Comparison of ENCODE assay signal across 8 cellular contexts in the genomic region with DNA sequence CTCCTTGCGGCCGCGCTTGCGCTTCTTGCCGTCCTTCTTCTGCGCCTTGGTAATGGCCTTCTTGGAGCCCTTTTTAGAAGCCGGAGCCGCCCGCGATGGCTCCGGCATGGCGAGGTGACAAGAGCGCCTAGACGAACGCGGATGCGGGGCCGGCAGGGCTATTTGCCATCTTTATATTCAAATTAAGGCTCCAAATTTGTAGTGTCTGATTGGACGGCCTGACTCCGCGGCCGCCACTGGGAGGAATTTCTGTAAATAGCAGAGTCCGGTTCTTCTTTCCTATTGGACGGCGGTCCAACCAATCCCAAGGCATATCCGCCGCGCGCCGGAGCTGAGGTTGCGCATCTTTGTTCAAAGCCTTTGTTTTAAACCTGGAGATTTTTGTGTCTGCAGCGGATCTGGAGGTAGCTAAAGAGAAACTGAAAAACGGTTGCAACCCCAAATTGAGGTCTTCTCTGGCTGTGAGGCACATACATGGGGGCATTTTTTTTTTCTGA. TPM values are rescaled to one million over a fixed set of nuclear protein-coding genes. Genes with fewer than 3 reads are reported as not detected.
DNase-seq lines count a peak whose midpoint lies in the region; ATAC-seq, FAIRE-seq and TF ChIP-seq lines count a peak whose summit lies in the region.

No MANE protein-coding gene starts in this region.

- POLR2A ChIA-PET in HepG2 (lab: Yijun Ruan, JAX): no interaction called here

- intact Hi-C loops in right lobe of liver (cut with DNase I): no loop called here
- intact Hi-C loops in HepG2 (cut with micrococcal nuclease; ENCODE audit: unreplicated experiment): no loop called here
- intact Hi-C loops in activated T-helper 2 cell treated with anti-CD3 and anti-CD28 coated beads, Interferon-gamma antibody, Interleukin-2, Interleukin-4, amounts not matched to agents 10 μg/mL and 5 μg/mL and 100 μg/mL, durations not matched to agents 14 hours and 24 hours and 36 hours (cut with micrococcal nuclease): loop anchor here (1.0 kb wide), 3 partner anchors 22 to 298 kb away; no protein-coding TSS in a partner anchor

- no peaks in the 10 kb centered on the region for H3K9me3 Mint-ChIP-seq in activated T-helper 2 cell treated with anti-CD3 and anti-CD28 coated beads, Interferon-gamma antibody, Interleukin-2, Interleukin-4, amounts not matched to agents 10 μg/mL and 5 μg/mL and 100 μg/mL, durations not matched to agents 14 hours and 24 hours and 36 hours

- ATAC-seq in right lobe of liver: peak; percentile 56 to 70 (median 65)
- no peak for ATAC-seq in HepG2
- peak; percentile 64 for ATAC-seq in HG03139 (IDR thresholded peaks at IDR 0.05; ENCODE audit: unreplicated experiment)

- BruUV-seq in HepG2 (replicated peaks; lab: Mats Ljungman, UMichigan): no TSS peak

- H3K27ac ChIP-seq in right lobe of liver (no peak overlapping the region), HepG2 (ENCODE audit: extremely low read length, insufficient read depth, low read length) (no peak overlapping the region), substantia nigra (ENCODE audit: low read depth, low read length, poor library complexity, severe bottlenecking) (no peak overlapping the region)

- TF ChIP-seq EP300 in HepG2 (IDR thresholded peaks at IDR 0.05; ENCODE audit: low read depth in 2 of 2, low read length in 2 of 2): no peak
- TF ChIP-seq EP300 in HepG2 (CRISPR knock-in tag; IDR thresholded peaks at IDR 0.05; ENCODE audit: borderline replicate concordance): no peak

- peaks cover 58% of the 10 kb centered on the region for H3K4me1 Mint-ChIP-seq in activated T-helper 2 cell treated with anti-CD3 and anti-CD28 coated beads, Interferon-gamma antibody, Interleukin-2, Interleukin-4, amounts not matched to agents 10 μg/mL and 5 μg/mL and 100 μg/mL, durations not matched to agents 14 hours and 24 hours and 36 hours (ENCODE audit: low read depth)

- H3K9me3 ChIP-seq in right lobe of liver: no peaks in the 10 kb centered on the region
- H3K9me3 ChIP-seq in HepG2 (ENCODE audit: low read length): no peaks in the 10 kb centered on the region

- peak overlapping the region; percentile 87 for H3K27ac Mint-ChIP-seq in activated T-helper 2 cell treated with anti-CD3 and anti-CD28 coated beads, Interferon-gamma antibody, Interleukin-2, Interleukin-4, amounts not matched to agents 10 μg/mL and 5 μg/mL and 100 μg/mL, durations not matched to agents 14 hours and 24 hours and 36 hours

- TF ChIP-seq RAD21 in HepG2 (CRISPR knock-in tag; IDR thresholded peaks at IDR 0.05): no peak

- no peaks in the 10 kb centered on the region for H3K79me2 ChIP-seq in HepG2 (ENCODE audit: insufficient read depth, low read length)

- no peaks in the 10 kb centered on the region for H3K4me1 ChIP-seq in right lobe of liver
- peaks cover 5% of the 10 kb centered on the region; the same call in 1 of the 2 replicates for H3K4me1 ChIP-seq in HepG2 (ENCODE audit: insufficient read depth, low read length)

- H3K4me3 Mint-ChIP-seq in activated T-helper 2 cell treated with anti-CD3 and anti-CD28 coated beads, Interferon-gamma antibody, Interleukin-2, Interleukin-4, amounts not matched to agents 10 μg/mL and 5 μg/mL and 100 μg/mL, durations not matched to agents 14 hours and 24 hours and 36 hours (ENCODE audit: low read depth): peak overlapping the region; percentile 82

- no peaks in the 10 kb centered on the region for H3K36me3 ChIP-seq in right lobe of liver
- H3K36me3 ChIP-seq in HepG2 (replicated peaks in 1 of 2; ENCODE audit: control insufficient read depth in 1 of 2, insufficient read depth in 2 of 2, low read length in 2 of 2): no peaks in the 10 kb centered on the region

- H3K27me3 ChIP-seq in right lobe of liver (peaks cover 5 to 18% of the 10 kb centered on the region in 2 donors), HepG2 (ENCODE audit: control insufficient read depth in 1 of 2, insufficient read depth in 2 of 2, low read length in 2 of 2) (peaks cover 5 to 50% of the 10 kb centered on the region in 2 experiments; a peak in 4 of 5 replicates)

- in situ Hi-C loops in HepG2 (cut with HindIII; ENCODE audit: extremely low pct_ligation_motif_present, low pct_unique_long_range_greater_than_20kb): no loop called here

- TF ChIP-seq CTCF in right lobe of liver (IDR thresholded peaks at IDR 0.05) (no peak), HepG2 (CRISPR knock-in tag; IDR thresholded peaks at IDR 0.05) (no peak), fibroblast of the aortic adventitia (IDR thresholded peaks at IDR 0.05; ENCODE audit: insufficient read depth, low read length) (no peak)

- CTCF ChIA-PET in HepG2 (lab: Yijun Ruan, JAX; ENCODE audit: low intra/inter-chr PET ratio, low total read pairs): no interaction called here

- H3K9ac ChIP-seq in HepG2 (ENCODE audit: insufficient read depth, low read depth, low read length): no peak overlapping the region

- H3K27me3 Mint-ChIP-seq in activated T-helper 2 cell treated with anti-CD3 and anti-CD28 coated beads, Interferon-gamma antibody, Interleukin-2, Interleukin-4, amounts not matched to agents 10 μg/mL and 5 μg/mL and 100 μg/mL, durations not matched to agents 14 hours and 24 hours and 36 hours (ENCODE audit: low read depth): peaks cover 3% of the 10 kb centered on the region

- H3K4me2 ChIP-seq in HepG2 (ENCODE audit: low read depth, low read length): no peak overlapping the region

- TF ChIP-seq POLR2A in right lobe of liver (IDR thresholded peaks at IDR 0.05) (no peak), HepG2 (IDR thresholded peaks at IDR 0.05; ENCODE audit: insufficient read depth in 1 of 2, low read depth in 2 of 2, low read length in 2 of 2) (no peak)

- no peak for FAIRE-seq in HepG2 (lab: Jason Lieb, UNC)

- DNase-seq in right lobe of liver (peak; percentile 42 to 58 (median 50)), HepG2 (ENCODE audit: low spot score) (no peak), fibroblast of the aortic adventitia (ENCODE audit: low read depth) (peak; percentile 82), nucleus accumbens (lab: John Stamatoyannopoulos, UW) (peak in 52 of 56 donors; percentile 9 to 91 (median 72)), substantia nigra (lab: John Stamatoyannopoulos, UW) (peak in 42 of 49 donors; percentile 10 to 95 (median 57))
- DNase-seq in NK-92 treated with Interleukin-12 subunit alpha and Interleukin-12 subunit beta, amount 100 ng/mL, for 24 hours (lab: John Stamatoyannopoulos, UW): peak; percentile 85
- peak; percentile 93 for DNase-seq in activated T-helper 2 cell treated with anti-CD3 and anti-CD28 coated beads, Interferon-gamma antibody, Interleukin-2, Interleukin-4, amounts not matched to agents 10 μg/mL and 5 μg/mL and 100 μg/mL, durations not matched to agents 14 hours and 24 hours and 36 hours (ENCODE audit: low spot score)

- 6% methylated on average over 20 of the region's 33 CpGs for WGBS in right lobe of liver (ENCODE audit: insufficient coverage, low coverage, low lambda C conversion rate, missing lambda C conversion rate)
- WGBS in HepG2 (ENCODE audit: low lambda C conversion rate): 75% methylated on average over 33 of the region's 33 CpGs

- H3K36me3 Mint-ChIP-seq in activated T-helper 2 cell treated with anti-CD3 and anti-CD28 coated beads, Interferon-gamma antibody, Interleukin-2, Interleukin-4, amounts not matched to agents 10 μg/mL and 5 μg/mL and 100 μg/mL, durations not matched to agents 14 hours and 24 hours and 36 hours (ENCODE audit: low read depth): peaks cover 11% of the 10 kb centered on the region

- no peak overlapping the region for H3K4me3 ChIP-seq in right lobe of liver
- no peak overlapping the region for H3K4me3 ChIP-seq in HepG2 (replicated peaks in 1 of 3; ENCODE audit: insufficient read depth in 1 of 3, low read depth in 2 of 3, low read length in 3 of 3)
- peak overlapping the region; percentile 55 for H3K4me3 ChIP-seq in fibroblast of the aortic adventitia (ENCODE audit: low read depth, low read length)

- no peaks in the 10 kb centered on the region for H4K20me1 ChIP-seq in HepG2 (ENCODE audit: insufficient read depth, low read length)

- no peak overlapping the region for H2AFZ ChIP-seq in HepG2 (ENCODE audit: low read length)

RNA-seq across cellular contexts. Expression of a gene that starts 22.6 kb away (rescaled TPM):
- 10 to 100 TPM; 43.9 to 66.6 (median 56.3) TPM for total RNA-seq in right lobe of liver
- 43.0 and 59.4 TPM in 2 replicates for total RNA-seq in HepG2 (2016; rRNA removed; fragmentation: Illumina TruSeq; extraction: Trizol)
- 8.6 and 11.6 TPM in 2 replicates for total RNA-seq in HepG2 (2016; cell fraction: cytosol; rRNA removed; fragmentation: Illumina TruSeq; extraction: Trizol; ENCODE audit: low read depth)
- 41.8 and 57.0 TPM in 2 replicates for total RNA-seq in HepG2 (2016; cell fraction: insoluble cytoplasmic fraction; rRNA removed; fragmentation: Illumina TruSeq; extraction: Trizol)
- total RNA-seq in HepG2 (2016; cell fraction: membrane; rRNA removed; fragmentation: Illumina TruSeq; extraction: Trizol): 21.8 and 27.3 TPM in 2 replicates
- 22.1 and 22.9 TPM in 2 replicates for total RNA-seq in HepG2 (2016; cell fraction: nucleus; rRNA removed; fragmentation: Illumina TruSeq; extraction: Trizol)
- polyA plus RNA-seq in HepG2 (2011; rRNA removed): 41.2 and 41.3 TPM in 2 replicates
- polyA plus RNA-seq in HepG2 (2011; cell fraction: cytosol; rRNA removed): 38.3 TPM in 2 replicates
- 22.6 and 27.4 TPM in 2 replicates for polyA plus RNA-seq in HepG2 (2011; cell fraction: nucleus; rRNA removed)
- 48.3 and 79.3 TPM in 2 replicates for polyA plus RNA-seq in HepG2 (2012)
- polyA plus RNA-seq in HepG2 (2016; cell fraction: cytosol; fragmentation: Illumina TruSeq; extraction: Trizol; ENCODE audit: low read depth): 10.5 and 14.2 TPM in 2 replicates
- 64.2 and 75.2 TPM in 2 replicates for polyA plus RNA-seq in HepG2 (2016; cell fraction: insoluble cytoplasmic fraction; fragmentation: Illumina TruSeq; extraction: Trizol; ENCODE audit: low read depth)
- polyA plus RNA-seq in HepG2 (2016; cell fraction: membrane; fragmentation: Illumina TruSeq; extraction: Trizol; ENCODE audit: low read depth): 22.9 and 27.3 TPM in 2 replicates
- polyA plus RNA-seq in HepG2 (2016; cell fraction: nucleus; fragmentation: Illumina TruSeq; extraction: Trizol; ENCODE audit: insufficient read depth, low read depth): 45.5 and 53.2 TPM in 2 replicates
- polyA minus RNA-seq in HepG2 (2011; rRNA and poly(A)+ RNA removed; ENCODE audit: low replicate concordance): 55.5 and 56.5 TPM in 2 replicates
- 29.7 and 36.4 TPM in 2 replicates for polyA minus RNA-seq in HepG2 (2011; cell fraction: cytosol; rRNA and poly(A)+ RNA removed)
- polyA minus RNA-seq in HepG2 (2011; cell fraction: nucleus; rRNA and poly(A)+ RNA removed): 16.2 and 16.4 TPM in 2 replicates
- total RNA-seq in activated T-helper 2 cell treated with anti-CD3 and anti-CD28 coated beads, Interferon-gamma antibody, Interleukin-2, Interleukin-4, amounts not matched to agents 10 μg/mL and 5 μg/mL and 100 μg/mL, durations not matched to agents 14 hours and 24 hours and 36 hours: 146 and 154 TPM in 2 replicates
- 39.8 and 78.7 TPM in 2 replicates for total RNA-seq in fibroblast of the aortic adventitia (ENCODE audit: low replicate concordance)

RNA-seq across cellular contexts. Expression of a gene that starts 47.9 kb away (rescaled TPM):
- not detected for total RNA-seq in right lobe of liver
- total RNA-seq in HepG2 (2016; rRNA removed; fragmentation: Illumina TruSeq; extraction: Trizol): 0.64 TPM in 1 of 2 replicates, not detected in the other
- not detected in 2 replicates for total RNA-seq in HepG2 (2016; cell fraction: cytosol; rRNA removed; fragmentation: Illumina TruSeq; extraction: Trizol; ENCODE audit: low read depth)
- total RNA-seq in HepG2 (2016; cell fraction: insoluble cytoplasmic fraction; rRNA removed; fragmentation: Illumina TruSeq; extraction: Trizol): 0.10 and 0.45 TPM in 2 replicates
- not detected in 2 replicates for total RNA-seq in HepG2 (2016; cell fraction: membrane; rRNA removed; fragmentation: Illumina TruSeq; extraction: Trizol)
- total RNA-seq in HepG2 (2016; cell fraction: nucleus; rRNA removed; fragmentation: Illumina TruSeq; extraction: Trizol): 0.72 and 0.81 TPM in 2 replicates
- 0.22 and 0.32 TPM in 2 replicates for polyA plus RNA-seq in HepG2 (2011; rRNA removed)
- polyA plus RNA-seq in HepG2 (2011; cell fraction: cytosol; rRNA removed): 0.10 and 0.11 TPM in 2 replicates
- 1.6 and 1.9 TPM in 2 replicates for polyA plus RNA-seq in HepG2 (2011; cell fraction: nucleus; rRNA removed)
- 0.24 and 0.27 TPM in 2 replicates for polyA plus RNA-seq in HepG2 (2012)
- polyA plus RNA-seq in HepG2 (2016; cell fraction: cytosol; fragmentation: Illumina TruSeq; extraction: Trizol; ENCODE audit: low read depth): not detected in 2 replicates
- 0.14 and 0.22 TPM in 2 replicates for polyA plus RNA-seq in HepG2 (2016; cell fraction: insoluble cytoplasmic fraction; fragmentation: Illumina TruSeq; extraction: Trizol; ENCODE audit: low read depth)
- polyA plus RNA-seq in HepG2 (2016; cell fraction: membrane; fragmentation: Illumina TruSeq; extraction: Trizol; ENCODE audit: low read depth): not detected in 2 replicates
- 1.2 and 1.4 TPM in 2 replicates for polyA plus RNA-seq in HepG2 (2016; cell fraction: nucleus; fragmentation: Illumina TruSeq; extraction: Trizol; ENCODE audit: insufficient read depth, low read depth)
- polyA minus RNA-seq in HepG2 (2011; rRNA and poly(A)+ RNA removed; ENCODE audit: low replicate concordance): 0.58 TPM in 1 of 2 replicates, not detected in the other
- not detected in 2 replicates for polyA minus RNA-seq in HepG2 (2011; cell fraction: cytosol; rRNA and poly(A)+ RNA removed)
- polyA minus RNA-seq in HepG2 (2011; cell fraction: nucleus; rRNA and poly(A)+ RNA removed): 0.64 and 0.75 TPM in 2 replicates
- total RNA-seq in activated T-helper 2 cell treated with anti-CD3 and anti-CD28 coated beads, Interferon-gamma antibody, Interleukin-2, Interleukin-4, amounts not matched to agents 10 μg/mL and 5 μg/mL and 100 μg/mL, durations not matched to agents 14 hours and 24 hours and 36 hours: 2.3 and 2.7 TPM in 2 replicates
- 7.0 TPM in 1 of 2 replicates, not detected in the other for total RNA-seq in fibroblast of the aortic adventitia (ENCODE audit: low replicate concordance)

RNA-seq across cellular contexts. Expression of a gene that starts 57.9 kb away (rescaled TPM):
- total RNA-seq in right lobe of liver (1 to 10 TPM; 5.2 to 8.3 (median 7.1) TPM), HepG2 (2016; rRNA removed; fragmentation: Illumina TruSeq; extraction: Trizol) (9.7 and 16.1 TPM in 2 replicates), fibroblast of the aortic adventitia (ENCODE audit: low replicate concordance) (16.2 and 53.1 TPM in 2 replicates)
- 8.8 and 9.6 TPM in 2 replicates for total RNA-seq in HepG2 (2016; cell fraction: cytosol; rRNA removed; fragmentation: Illumina TruSeq; extraction: Trizol; ENCODE audit: low read depth)
- 10.0 and 15.4 TPM in 2 replicates for total RNA-seq in HepG2 (2016; cell fraction: insoluble cytoplasmic fraction; rRNA removed; fragmentation: Illumina TruSeq; extraction: Trizol)
- total RNA-seq in HepG2 (2016; cell fraction: membrane; rRNA removed; fragmentation: Illumina TruSeq; extraction: Trizol): 12.1 and 13.4 TPM in 2 replicates
- total RNA-seq in HepG2 (2016; cell fraction: nucleus; rRNA removed; fragmentation: Illumina TruSeq; extraction: Trizol): 16.6 and 19.2 TPM in 2 replicates
- 6.3 and 8.8 TPM in 2 replicates for polyA plus RNA-seq in HepG2 (2011; rRNA removed)
- polyA plus RNA-seq in HepG2 (2011; cell fraction: cytosol; rRNA removed): 4.7 and 6.1 TPM in 2 replicates
- 33.2 and 33.5 TPM in 2 replicates for polyA plus RNA-seq in HepG2 (2011; cell fraction: nucleus; rRNA removed)
- polyA plus RNA-seq in HepG2 (2012): 7.8 and 13.4 TPM in 2 replicates
- polyA plus RNA-seq in HepG2 (2016; cell fraction: cytosol; fragmentation: Illumina TruSeq; extraction: Trizol; ENCODE audit: low read depth): 1.3 and 1.5 TPM in 2 replicates
- polyA plus RNA-seq in HepG2 (2016; cell fraction: insoluble cytoplasmic fraction; fragmentation: Illumina TruSeq; extraction: Trizol; ENCODE audit: low read depth): 9.6 and 11.4 TPM in 2 replicates
- 2.2 and 2.7 TPM in 2 replicates for polyA plus RNA-seq in HepG2 (2016; cell fraction: membrane; fragmentation: Illumina TruSeq; extraction: Trizol; ENCODE audit: low read depth)
- 33.8 and 38.7 TPM in 2 replicates for polyA plus RNA-seq in HepG2 (2016; cell fraction: nucleus; fragmentation: Illumina TruSeq; extraction: Trizol; ENCODE audit: insufficient read depth, low read depth)
- 19.6 and 39.2 TPM in 2 replicates for polyA minus RNA-seq in HepG2 (2011; rRNA and poly(A)+ RNA removed; ENCODE audit: low replicate concordance)
- polyA minus RNA-seq in HepG2 (2011; cell fraction: cytosol; rRNA and poly(A)+ RNA removed): 6.6 and 7.0 TPM in 2 replicates
- 17.0 and 20.8 TPM in 2 replicates for polyA minus RNA-seq in HepG2 (2011; cell fraction: nucleus; rRNA and poly(A)+ RNA removed)
- 58.3 and 60.5 TPM in 2 replicates for total RNA-seq in activated T-helper 2 cell treated with anti-CD3 and anti-CD28 coated beads, Interferon-gamma antibody, Interleukin-2, Interleukin-4, amounts not matched to agents 10 μg/mL and 5 μg/mL and 100 μg/mL, durations not matched to agents 14 hours and 24 hours and 36 hours
